Comparison of ENCODE assay signal across 23 cellular contexts in the genomic region with DNA sequence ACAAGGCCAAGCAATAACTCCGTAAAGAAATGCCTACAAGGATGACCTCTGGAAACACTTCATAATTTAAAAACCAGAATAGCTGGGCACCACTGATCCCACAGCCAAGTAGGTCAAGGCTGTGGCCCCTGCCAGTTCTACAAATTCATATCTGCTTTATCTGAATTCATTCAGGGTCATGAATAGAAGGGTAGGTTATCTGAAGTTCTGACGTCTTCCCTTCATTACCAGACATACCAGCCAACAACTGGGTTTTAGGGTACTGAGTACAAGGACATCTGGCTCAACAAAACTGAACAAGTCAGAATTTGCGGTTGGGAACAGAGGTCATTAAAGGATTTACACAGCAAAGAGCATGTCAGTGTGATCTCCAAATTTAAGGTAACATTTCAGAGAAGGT. TPM values are rescaled to one million over a fixed set of nuclear protein-coding genes. Genes with fewer than 3 reads are reported as not detected.
DNase-seq lines count a peak whose midpoint lies in the region; ATAC-seq and TF ChIP-seq lines count a peak whose summit lies in the region.
"Had no signal": no experiment of that assay in that cellular context is flagged by ENCODE, and none has a peak within 500 bp of the region (broad histone marks: within the 10 kb centered on the region; RNA-seq: fewer than 3 reads in every experiment).

No MANE protein-coding gene starts in this region.

- no peak for DNase-seq in CD8-positive, alpha-beta memory T cell
- DNase-seq in activated B cell treated with CpG ODN at 0.5 μM for 24 hours (no peak), left lobe of liver (ENCODE audit: low spot score) (no peak), HT-29 (ENCODE audit: low spot score) (no peak)
- no peak for DNase-seq in effector CD4-positive, alpha-beta T cell
- no peak for DNase-seq in stimulated activated CD4-positive, alpha-beta T cell treated with anti-CD3 and anti-CD28 coated beads, Interleukin-12 subunit alpha, Interleukin-12 subunit beta, amount 100 ng/mL, for 4 hours
- DNase-seq: activated CD4-positive, alpha-beta T cell treated with anti-CD3 and anti-CD28 coated beads for 36 hours; activated CD8-positive, alpha-beta memory T cell treated with anti-CD3 and anti-CD28 coated beads for 24 hours; activated naive CD4-positive, alpha-beta T cell treated with Interleukin-2 at 50 U/mL for 16 hours; activated T-cell treated with anti-CD3 and anti-CD28 coated beads, Interleukin-2, amount 50 U/mL, for 4 hours; amniotic stem cell; Karpas-422; naive thymus-derived CD8-positive, alpha-beta T cell; NCI-H2171; NCI-H510A treated with DMSO at 0.1 percent for 48 hours; retina; stimulated activated naive CD8-positive, alpha-beta T cell treated with anti-CD3 and anti-CD28 coated beads, Interleukin-15, amount 100 ng/mL, for 72 hours; thyroid gland had no signal

- H3K9me3 ChIP-seq in BLaER1 treated with 17β-estradiol and CSF1 and Interleukin-3, amounts not matched to agents 10 nM and 100 nM (replicated peaks in 1 of 11) = peaks cover 0 to 15% (median 12%) of the 10 kb centered on the region in 11 experiments; a peak in 16 of 22 replicates
- H3K9me3 ChIP-seq in CD8-positive, alpha-beta memory T cell (ENCODE audit: low read length) = no peaks in the 10 kb centered on the region
- H3K9me3 ChIP-seq: thyroid gland had no signal

- H3K4me3 Mint-ChIP-seq in CD8-positive, alpha-beta memory T cell = peak overlapping the region in 5 of 7 donors; percentile 10 to 58 (median 23)
- no peak overlapping the region for H3K4me3 Mint-ChIP-seq in activated B cell treated with CpG ODN at 0.5 μM for 24 hours
- H3K4me3 Mint-ChIP-seq: activated CD4-positive, alpha-beta T cell treated with anti-CD3 and anti-CD28 coated beads for 36 hours; activated T-cell treated with anti-CD3 and anti-CD28 coated beads, Interleukin-2, amount 50 U/mL, for 4 hours; dendritic cell treated with granulocyte-macrophage colony-stimulating factor and Interleukin-4, amounts not matched to agents 40 ng/mL and 50 ng/mL, for 4 days had no signal

- H3K36me3 ChIP-seq in BLaER1 treated with 17β-estradiol and CSF1 and Interleukin-3, amounts not matched to agents 10 nM and 100 nM = peaks cover 0 to 4% (median 0%) of the 10 kb centered on the region in 11 experiments; a peak in 3 of 22 replicates
- H3K36me3 ChIP-seq in CD8-positive, alpha-beta memory T cell (ENCODE audit: insufficient read depth, low read length) = no peaks in the 10 kb centered on the region
- H3K36me3 ChIP-seq: thyroid gland had no signal

- H3K4me1 Mint-ChIP-seq in CD8-positive, alpha-beta memory T cell = peaks cover 76 to 93% (median 91%) of the 10 kb centered on the region in 3 donors
- H3K4me1 Mint-ChIP-seq in activated B cell treated with CpG ODN at 0.5 μM for 24 hours = peaks cover 85% of the 10 kb centered on the region

- H3K27ac ChIP-seq in BLaER1 treated with 17β-estradiol and CSF1 and Interleukin-3, amounts not matched to agents 10 nM and 100 nM = peak overlapping the region in 7 of 11 experiments; percentile 5 to 83 (median 75); a peak in 7 of 22 replicates
- no peak overlapping the region for H3K27ac ChIP-seq in CD8-positive, alpha-beta memory T cell (ENCODE audit: low read depth, low read length)
- H3K27ac ChIP-seq: C4-2B, thyroid gland had no signal

- no peak for TF ChIP-seq CTCF in activated B cell treated with CpG ODN at 0.5 μM for 24 hours (IDR thresholded peaks at IDR 0.05)

- no peak overlapping the region for H3K9ac ChIP-seq in BLaER1 treated with 17β-estradiol and CSF1 and Interleukin-3, amounts not matched to agents 10 nM and 100 nM

- no peak for ATAC-seq in activated B cell treated with CpG ODN at 0.5 μM for 24 hours (ENCODE audit: low read depth)
- peak; percentile 63 for ATAC-seq in left lobe of liver
- ATAC-seq in esophagus mucosa = no peak
- ATAC-seq: activated CD4-positive, alpha-beta T cell treated with anti-CD3 and anti-CD28 coated beads for 36 hours; activated T-cell treated with anti-CD3 and anti-CD28 coated beads, Interleukin-2, amount 50 U/mL, for 4 hours; naive thymus-derived CD8-positive, alpha-beta T cell; stimulated activated naive CD8-positive, alpha-beta T cell treated with anti-CD3 and anti-CD28 coated beads, Interleukin-15, amount 100 ng/mL, for 72 hours had no signal

- H3K4me3 ChIP-seq in BLaER1 treated with 17β-estradiol and CSF1 and Interleukin-3, amounts not matched to agents 10 nM and 100 nM = no peak overlapping the region
- H3K4me3 ChIP-seq in CD8-positive, alpha-beta memory T cell (ENCODE audit: low read length) = no peak overlapping the region
- H3K4me3 ChIP-seq: thyroid gland had no signal

- H3K9me3 Mint-ChIP-seq in CD8-positive, alpha-beta memory T cell = no peaks in the 10 kb centered on the region
- no peaks in the 10 kb centered on the region for H3K9me3 Mint-ChIP-seq in activated B cell treated with CpG ODN at 0.5 μM for 24 hours
- H3K9me3 Mint-ChIP-seq: activated T-cell treated with anti-CD3 and anti-CD28 coated beads, Interleukin-2, amount 50 U/mL, for 4 hours; dendritic cell treated with granulocyte-macrophage colony-stimulating factor and Interleukin-4, amounts not matched to agents 40 ng/mL and 50 ng/mL, for 4 days; stimulated activated naive CD8-positive, alpha-beta T cell treated with anti-CD3 and anti-CD28 coated beads, Interleukin-15, amount 100 ng/mL, for 72 hours; T-helper 1 cell treated with Interleukin-12 subunit alpha and Interleukin-12 subunit beta and Interleukin-4 antibody, amounts not matched to agents 30 μg/mL and 1 μg/mL, for 36 hours had no signal

- H3K4me2 ChIP-seq in BLaER1 treated with 17β-estradiol and CSF1 and Interleukin-3, amounts not matched to agents 10 nM and 100 nM = peak overlapping the region in 8 of 11 experiments; percentile 80 to 97 (median 84); a peak in 14 of 22 replicates

- peak overlapping the region; percentile 75 to 92 (median 88) for H3K27ac Mint-ChIP-seq in CD8-positive, alpha-beta memory T cell
- peak overlapping the region; percentile 76 for H3K27ac Mint-ChIP-seq in activated B cell treated with CpG ODN at 0.5 μM for 24 hours
- H3K27ac Mint-ChIP-seq: activated CD4-positive, alpha-beta T cell treated with anti-CD3 and anti-CD28 coated beads for 36 hours had no signal

- H3K27me3 ChIP-seq in BLaER1 treated with 17β-estradiol and CSF1 and Interleukin-3, amounts not matched to agents 10 nM and 100 nM = no peaks in the 10 kb centered on the region
- H3K27me3 ChIP-seq in CD8-positive, alpha-beta memory T cell (ENCODE audit: insufficient read depth, low read length, poor library complexity, severe bottlenecking) = no peaks in the 10 kb centered on the region
- H3K27me3 ChIP-seq: thyroid gland had no signal

- peaks cover 0 to 54% (median 0%) of the 10 kb centered on the region in 11 experiments; a peak in 6 of 22 replicates for H4K20me1 ChIP-seq in BLaER1 treated with 17β-estradiol and CSF1 and Interleukin-3, amounts not matched to agents 10 nM and 100 nM

- H3K4me1 ChIP-seq in BLaER1 treated with 17β-estradiol and CSF1 and Interleukin-3, amounts not matched to agents 10 nM and 100 nM = peaks cover 54 to 88% (median 74%) of the 10 kb centered on the region in 10 experiments
- H3K4me1 ChIP-seq in CD8-positive, alpha-beta memory T cell (ENCODE audit: insufficient read depth, low read length) = peaks cover 62% of the 10 kb centered on the region

- H3K36me3 Mint-ChIP-seq in CD8-positive, alpha-beta memory T cell = no peaks in the 10 kb centered on the region
- no peaks in the 10 kb centered on the region for H3K36me3 Mint-ChIP-seq in activated B cell treated with CpG ODN at 0.5 μM for 24 hours (ENCODE audit: low read depth)
- H3K36me3 Mint-ChIP-seq: naive thymus-derived CD8-positive, alpha-beta T cell had no signal

- POLR2A ChIA-PET in CD8-positive, alpha-beta memory T cell (lab: Charles Lee) = interaction anchor here (2.4 to 3.2 kb wide), 2 partner anchors 22 to 25 kb away, joined by 12 to 27 read pairs; partner anchors contain the start of gene MAP3K5
- POLR2A ChIA-PET in activated B cell treated with CpG ODN at 0.5 μM for 24 hours (lab: Charles Lee) = interaction anchor here (1.1 kb wide), 1 partner anchor 20 kb away, joined by 3 read pairs; no protein-coding TSS in a partner anchor

- intact Hi-C loops in activated B cell treated with CpG ODN at 0.5 μM for 24 hours (cut with micrococcal nuclease) = no loop called here

- no peaks in the 10 kb centered on the region for H3K27me3 Mint-ChIP-seq in CD8-positive, alpha-beta memory T cell
- no peaks in the 10 kb centered on the region for H3K27me3 Mint-ChIP-seq in activated B cell treated with CpG ODN at 0.5 μM for 24 hours
- H3K27me3 Mint-ChIP-seq: activated CD4-positive, alpha-beta T cell treated with anti-CD3 and anti-CD28 coated beads for 36 hours; dendritic cell treated with granulocyte-macrophage colony-stimulating factor and Interleukin-4, amounts not matched to agents 40 ng/mL and 50 ng/mL, for 4 days; naive thymus-derived CD8-positive, alpha-beta T cell; stimulated activated naive CD8-positive, alpha-beta T cell treated with anti-CD3 and anti-CD28 coated beads, Interleukin-15, amount 100 ng/mL, for 72 hours had no signal

- CTCF ChIA-PET in CD8-positive, alpha-beta memory T cell (lab: Charles Lee) = interaction anchor here (5.9 to 8.1 kb wide), 2 partner anchors 23 to 122 kb away, joined by 31 to 127 read pairs; partner anchors contain the start of gene MAP3K5
- CTCF ChIA-PET in activated B cell treated with CpG ODN at 0.5 μM for 24 hours (lab: Charles Lee) = interaction anchor here (5.0 kb wide), 1 partner anchor 25 kb away, joined by 49 read pairs; the partner anchor contains the start of gene MAP3K5

RNA-seq across cellular contexts. Expression of gene MAP3K5, which starts 26.0 kb away (rescaled TPM):
- 10 to 100 TPM; 12.6 to 12.9 TPM for total RNA-seq in CD8-positive, alpha-beta memory T cell
- polyA plus RNA-seq in CD8-positive, alpha-beta memory T cell = 19.9 TPM
- 21.6 and 24.4 TPM in 2 replicates for total RNA-seq in activated B cell treated with CpG ODN at 0.5 μM for 24 hours
- 6.3 TPM for total RNA-seq in left lobe of liver
- total RNA-seq in esophagus mucosa = 14.5 TPM
- total RNA-seq in HT-29 (2014; rRNA removed; shearing (Covaris generic)) = 10.9 and 11.8 TPM in 2 replicates

RNA-seq across cellular contexts. Expression of gene PEX7, which starts 56.1 kb away (rescaled TPM):
- total RNA-seq in CD8-positive, alpha-beta memory T cell = 1 to 10 TPM; 4.8 to 5.5 TPM
- polyA plus RNA-seq in CD8-positive, alpha-beta memory T cell = 4.9 TPM
- total RNA-seq in activated B cell treated with CpG ODN at 0.5 μM for 24 hours (5.0 and 6.8 TPM in 2 replicates), left lobe of liver (5.6 TPM), esophagus mucosa (5.7 TPM)
- 16.5 and 19.5 TPM in 2 replicates for total RNA-seq in HT-29 (2014; rRNA removed; shearing (Covaris generic))
